22 cellular contexts compared by ENCODE assay signal in the genomic region with DNA sequence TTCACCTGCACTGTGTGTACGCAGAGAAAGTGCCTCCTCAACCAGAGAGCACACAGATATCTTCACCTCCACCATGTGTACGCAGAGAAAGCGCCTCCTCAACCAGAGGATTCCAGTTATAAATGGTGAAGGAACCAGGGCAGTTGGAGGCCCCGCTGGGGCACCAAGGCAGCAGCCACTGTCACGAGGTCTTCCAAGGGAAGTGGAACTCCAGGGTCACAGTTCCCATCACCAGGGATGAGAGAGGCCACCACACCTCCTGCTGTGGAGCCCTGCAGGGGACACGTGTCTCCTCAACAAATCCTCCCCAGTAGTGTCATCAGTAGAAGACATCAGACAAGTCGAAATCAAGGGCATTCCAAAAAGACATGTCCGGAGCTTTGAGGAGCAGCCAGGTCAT.
"Had no signal": no experiment of that assay in that cellular context is flagged by ENCODE, and none has a peak within 500 bp of the region (broad histone marks: within the 10 kb centered on the region; RNA-seq: fewer than 3 reads in every experiment).

No MANE protein-coding gene starts in this region.

- H3K27me3 ChIP-seq: brain microvascular endothelial cell, cardiac muscle cell had no signal

- DNase-seq: activated CD4-positive, alpha-beta T cell treated with anti-CD3 and anti-CD28 coated beads for 36 hours; activated T-cell treated with anti-CD3 and anti-CD28 coated beads, Interleukin-2, amount 50 U/mL, for 72 hours; brain microvascular endothelial cell; MM.1S; NCI-H1105 treated with DMSO at 0.1 percent for 48 hours; NCI-H1436 treated with DMSO at 0.1 percent for 48 hours; NCI-H187; NCI-H2081; NCI-H510A treated with DMSO at 0.1 percent for 48 hours; NCI-H69; NK-92 treated with Interleukin-12 subunit alpha and Interleukin-12 subunit beta, amount 100 ng/mL, for 24 hours; OCI-M1; RPMI8226; T-cell; T-helper 2 cell had no signal

- H3K4me3 ChIP-seq: cardiac muscle cell, SK-N-MC had no signal

- ATAC-seq: activated CD4-positive, alpha-beta T cell treated with anti-CD3 and anti-CD28 coated beads for 36 hours; activated naive CD4-positive, alpha-beta T cell treated with anti-CD3 and anti-CD28 coated beads, Interleukin-2, amount 50 U/mL, for 72 hours; activated T-cell treated with anti-CD3 and anti-CD28 coated beads, Interleukin-2, amount 50 U/mL, for 72 hours; Panc1; Right ventricle myocardium inferior; T-cell had no signal

- H3K4me3 Mint-ChIP-seq: activated CD4-positive, alpha-beta T cell treated with anti-CD3 and anti-CD28 coated beads for 36 hours; activated T-cell treated with anti-CD3 and anti-CD28 coated beads, Interleukin-2, amount 50 U/mL, for 72 hours; T-cell had no signal

- H3K9me3 Mint-ChIP-seq: activated naive CD4-positive, alpha-beta T cell treated with anti-CD3 and anti-CD28 coated beads, Interleukin-2, amount 50 U/mL, for 72 hours; activated T-cell treated with anti-CD3 and anti-CD28 coated beads, Interleukin-2, amount 50 U/mL, for 72 hours; activated T-helper 2 cell treated with anti-CD3 and anti-CD28 coated beads, Interferon-gamma antibody, Interleukin-2, Interleukin-4, amounts not matched to agents 10 μg/mL and 5 μg/mL and 100 μg/mL, durations not matched to agents 14 hours and 24 hours and 36 hours; T-cell had no signal

- H3K27ac ChIP-seq: brain microvascular endothelial cell, cardiac muscle cell, SK-N-MC, VCaP had no signal

- H3K27ac Mint-ChIP-seq: activated CD4-positive, alpha-beta T cell treated with anti-CD3 and anti-CD28 coated beads for 36 hours; activated T-cell treated with anti-CD3 and anti-CD28 coated beads, Interleukin-2, amount 50 U/mL, for 72 hours; activated T-helper 2 cell treated with anti-CD3 and anti-CD28 coated beads, Interferon-gamma antibody, Interleukin-2, Interleukin-4, amounts not matched to agents 10 μg/mL and 5 μg/mL and 100 μg/mL, durations not matched to agents 14 hours and 24 hours and 36 hours had no signal

- H3K36me3 ChIP-seq: brain microvascular endothelial cell had no signal

- H3K27me3 Mint-ChIP-seq: activated CD4-positive, alpha-beta T cell treated with anti-CD3 and anti-CD28 coated beads for 36 hours; T-cell had no signal
